ENCODE assay signal across 8 cellular contexts in the genomic region with DNA sequence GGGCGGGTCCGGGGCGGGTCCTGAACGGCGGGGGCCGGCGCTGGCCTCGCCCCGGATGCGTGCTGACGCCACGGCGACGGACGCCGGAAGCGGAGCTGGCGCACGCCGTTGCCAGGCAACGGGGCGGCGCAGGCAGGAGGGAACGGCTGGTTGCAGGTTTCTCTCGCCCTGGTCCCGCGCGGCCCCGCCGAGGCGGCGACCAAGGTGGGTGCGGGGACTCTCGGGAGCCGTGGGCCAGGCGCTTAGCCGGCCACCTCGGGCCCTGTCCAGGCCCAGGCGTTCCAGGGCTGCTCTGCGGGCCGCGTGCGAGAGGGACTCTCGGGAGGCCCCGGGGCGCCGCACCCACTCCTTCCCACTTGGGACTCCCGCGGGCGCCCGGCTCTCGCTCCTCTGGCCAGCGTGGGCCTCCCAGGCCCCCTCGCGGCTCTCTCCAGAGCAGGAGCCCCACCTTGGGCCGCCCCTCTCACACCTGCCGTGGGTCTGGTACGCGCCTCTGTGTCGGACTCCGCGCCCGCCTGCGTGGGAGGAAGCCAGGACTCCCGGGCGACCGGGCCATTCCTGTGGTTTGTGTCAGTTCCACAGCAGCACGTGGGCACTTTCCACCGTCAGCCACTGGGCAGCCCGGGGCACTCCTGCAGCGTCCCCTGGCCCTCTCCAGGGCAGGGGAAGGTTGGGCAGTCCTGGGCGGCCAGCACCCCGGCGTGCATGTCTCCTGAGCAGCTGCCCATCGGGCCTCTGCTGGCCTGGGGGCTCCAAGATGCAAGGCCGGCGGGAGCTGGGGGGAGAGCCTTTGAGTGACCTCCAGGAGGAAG. TPM values are rescaled to one million over a fixed set of nuclear protein-coding genes. Genes with fewer than 3 reads are reported as not detected.
DNase-seq lines count a peak whose midpoint lies in the region; ATAC-seq, FAIRE-seq and TF ChIP-seq lines count a peak whose summit lies in the region.

A gene (plus strand): TSS at position 114 of the 812 bp plus-strand sequence. CDS start 644 bp downstream, at position 758.

- H4K91ac ChIP-seq in H1 (replicated peaks; ENCODE audit: insufficient read length, low read length), result peak within 1 kb of the TSS; percentile 65

- peaks cover 0 to 3% of the 10 kb centered on the region in 2 experiments; a peak in 1 of 4 replicates for H3K9me3 ChIP-seq in H1 (ENCODE audit: insufficient read depth in 2 of 2, low read depth in 1 of 2, low read length in 1 of 2)

- 0 out of 2 replicates have a peak within 1 kb of the TSS, but pooled peaks have one; percentile 14 for H2BK12ac ChIP-seq in H1 (ENCODE audit: low read depth, low read length)

- no peak for FAIRE-seq in H1 (lab: Jason Lieb, UNC)

- no peak within 1 kb of the TSS for H4K5ac ChIP-seq in H1 (ENCODE audit: insufficient read length, low read depth, low read length)
- H4K5ac ChIP-seq in mesendoderm (ENCODE audit: low read length), result no peak within 1 kb of the TSS

- H3K27me3 ChIP-seq in H1 (replicated peaks in 1 of 4; ENCODE audit: control insufficient read depth in 3 of 4, extremely low read depth in 1 of 4, insufficient read depth in 3 of 4, low read length in 3 of 4) (peaks cover 0 to 4% (median under 1%) of the 10 kb centered on the region in 4 experiments; a peak in 3 of 7 replicates), mesendoderm (ENCODE audit: insufficient read depth, low read length, poor library complexity) (no peaks in the 10 kb centered on the region)

- H2AFZ ChIP-seq in H1 (ENCODE audit: low read length), result no peak within 1 kb of the TSS

- H3K4me1 Mint-ChIP-seq in activated CD8-positive, alpha-beta T cell treated with anti-CD3 and anti-CD28 coated beads for 36 hours (ENCODE audit: low read depth), result peaks cover 3% of the 10 kb centered on the region

- H3K36me3 ChIP-seq in H1 (ENCODE audit: control insufficient read depth in 2 of 4, insufficient read depth in 4 of 4, low read length in 3 of 4) (no peaks in the 10 kb centered on the region), mesendoderm (ENCODE audit: control insufficient read depth, insufficient read depth, low read length) (no peaks in the 10 kb centered on the region)

- H2BK15ac ChIP-seq in H1 (ENCODE audit: low read length), result no peak within 1 kb of the TSS
- no peak within 1 kb of the TSS for H2BK15ac ChIP-seq in mesendoderm (replicated peaks; ENCODE audit: low read depth)

- no peak for TF ChIP-seq RAD21 in H1 (IDR thresholded peaks at IDR 0.05 in 1 of 2, conservative IDR thresholded peaks at IDR 0.05 in 1 of 2; ENCODE audit: low read depth in 2 of 2, low read length in 2 of 2)

- intact Hi-C loops in activated CD8-positive, alpha-beta T cell treated with anti-CD3 and anti-CD28 coated beads for 36 hours (cut with micrococcal nuclease), result no loop called here

- H3K56ac ChIP-seq in H1 (replicated peaks; ENCODE audit: insufficient read length, low read depth, low read length) (no peak within 1 kb of the TSS), mesendoderm (ENCODE audit: low read length) (peak within 1 kb of the TSS; percentile 85)

- H3K23me2 ChIP-seq in H1 (ENCODE audit: low read depth, low read length), result peaks cover 4% of the 10 kb centered on the region; the same call in 1 of the 2 replicates

- no peaks in the 10 kb centered on the region for H3K36me3 Mint-ChIP-seq in activated CD8-positive, alpha-beta T cell treated with anti-CD3 and anti-CD28 coated beads for 36 hours (ENCODE audit: low read depth)

- H2BK120ac ChIP-seq in H1 (replicated peaks; ENCODE audit: low read depth, low read length) (no peak within 1 kb of the TSS), mesendoderm (ENCODE audit: low read depth, low read length) (no peak within 1 kb of the TSS)

- H4K8ac ChIP-seq in H1 (ENCODE audit: extremely low read depth, insufficient read depth, low read length) (peak within 1 kb of the TSS; percentile 87), mesendoderm (ENCODE audit: low read depth, low read length) (no peak within 1 kb of the TSS)

- TF ChIP-seq CTCF in C4-2B (conservative IDR thresholded peaks at IDR 0.05) (no peak), H1 (IDR thresholded peaks at IDR 0.05; ENCODE audit: control extremely low read depth in 1 of 3, insufficient read depth in 1 of 3, low read depth in 1 of 3, low read length in 3 of 3) (no peak)
- TF ChIP-seq CTCF in activated CD8-positive, alpha-beta T cell treated with anti-CD3 and anti-CD28 coated beads for 36 hours (IDR thresholded peaks at IDR 0.05), result no peak

- peak within 1 kb of the TSS; percentile 52 to 78 (median 56) for H3K4me3 ChIP-seq in H1 (ENCODE audit: extremely low read depth in 1 of 4, insufficient read depth in 2 of 4, low read depth in 3 of 4, low read length in 4 of 4)
- H3K4me3 ChIP-seq in mesendoderm (ENCODE audit: low read length), result peak within 1 kb of the TSS; percentile 51

- H3K14ac ChIP-seq in H1 (ENCODE audit: insufficient read length), result no peak within 1 kb of the TSS

- DNase-seq in GM19240 (ENCODE audit: insufficient read length, low spot score) (peak; percentile 100), NCI-H774 (lab: John Stamatoyannopoulos, UW) (peak; percentile 92), H1 (ENCODE audit: low read depth in 1 of 2, low spot score in 2 of 2) (peak in 1 of 2 experiments; percentile 84), mesendoderm (peak; percentile 91)
- DNase-seq in activated CD8-positive, alpha-beta T cell treated with anti-CD3 and anti-CD28 coated beads for 36 hours, result peak; percentile 85
- peak; percentile 74 for DNase-seq in stimulated activated CD8-positive, alpha-beta memory T cell treated with anti-CD3 and anti-CD28 coated beads, Interleukin-12 subunit alpha, Interleukin-12 subunit beta, amount 100 ng/mL, for 24 hours (ENCODE audit: extremely low read depth)

- peaks cover 0 to 7% (median 2%) of the 10 kb centered on the region in 4 experiments; a peak in 4 of 7 replicates for H3K4me1 ChIP-seq in H1 (replicated peaks in 1 of 4; ENCODE audit: control insufficient read depth in 3 of 4, insufficient read depth in 4 of 4, low read length in 3 of 4)
- H3K4me1 ChIP-seq in mesendoderm (ENCODE audit: control insufficient read depth, low read depth, low read length), result no peaks in the 10 kb centered on the region

- TF ChIP-seq EP300 in H1 (IDR thresholded peaks at IDR 0.05; ENCODE audit: borderline replicate concordance in 1 of 2, low read depth in 2 of 2, low read length in 2 of 2), result no peak

- H3K79me1 ChIP-seq in H1 (ENCODE audit: low read depth, low read length) (no peaks in the 10 kb centered on the region), mesendoderm (ENCODE audit: low read length) (no peaks in the 10 kb centered on the region)

- H3K23ac ChIP-seq in H1 (ENCODE audit: insufficient read length), result no peak within 1 kb of the TSS
- peak within 1 kb of the TSS; percentile 74 for H3K23ac ChIP-seq in mesendoderm (ENCODE audit: low read length)

- H3K4me3 Mint-ChIP-seq in activated CD8-positive, alpha-beta T cell treated with anti-CD3 and anti-CD28 coated beads for 36 hours, result peak within 1 kb of the TSS; percentile 67

- H3K9me3 Mint-ChIP-seq in activated CD8-positive, alpha-beta T cell treated with anti-CD3 and anti-CD28 coated beads for 36 hours, result no peaks in the 10 kb centered on the region

- CTCF ChIA-PET in activated CD8-positive, alpha-beta T cell treated with anti-CD3 and anti-CD28 coated beads for 36 hours (lab: Charles Lee), result interaction anchor here (1.0 to 3.6 kb wide), 5 partner anchors 8 to 90 kb away, joined by 3 to 30 read pairs (median 5); no protein-coding TSS in a partner anchor
- CTCF ChIA-PET in H1 (lab: Charles Lee; ENCODE audit: partially characterized antibody), result interaction anchor here (1.1 to 2.6 kb wide), 4 partner anchors 10 to 60 kb away, joined by 3 to 16 read pairs (median 4); no protein-coding TSS in a partner anchor

- 0 out of 2 replicates have a peak within 1 kb of the TSS, but pooled peaks have one; percentile 53 for H2AK5ac ChIP-seq in H1 (ENCODE audit: low read depth, low read length)
- H2AK5ac ChIP-seq in mesendoderm (ENCODE audit: low read length), result no peak within 1 kb of the TSS

- H3K9ac ChIP-seq in H1 (replicated peaks in 1 of 4; ENCODE audit: extremely low read depth in 1 of 4, low read depth in 3 of 4, low read length in 3 of 4) (peak within 1 kb of the TSS in 3 of 4 experiments; percentile 8 to 44 (median 20); a peak in 4 of 7 replicates), mesendoderm (ENCODE audit: low read length) (peak within 1 kb of the TSS; percentile 71)

- H2BK5ac ChIP-seq in H1 (ENCODE audit: low read depth, low read length) (no peak within 1 kb of the TSS), mesendoderm (ENCODE audit: low read length) (no peak within 1 kb of the TSS)

- H2BK20ac ChIP-seq in H1 (ENCODE audit: low read length), result no peak within 1 kb of the TSS

- H3K4ac ChIP-seq in H1 (replicated peaks; ENCODE audit: insufficient read length, low read depth, low read length), result no peak within 1 kb of the TSS
- no peak within 1 kb of the TSS for H3K4ac ChIP-seq in mesendoderm (ENCODE audit: low read depth, low read length)

- H3K27ac Mint-ChIP-seq in activated CD8-positive, alpha-beta T cell treated with anti-CD3 and anti-CD28 coated beads for 36 hours, result peak within 1 kb of the TSS; percentile 59

- TF ChIP-seq POLR2A in H1 (IDR thresholded peaks at IDR 0.05; ENCODE audit: control extremely low read depth in 1 of 2, low read depth in 2 of 2, low read length in 2 of 2), result no peak

- peak; percentile 86 for ATAC-seq in HG03442 (IDR thresholded peaks at IDR 0.05; ENCODE audit: unreplicated experiment)
- peak; percentile 98 for ATAC-seq in activated CD8-positive, alpha-beta T cell treated with anti-CD3 and anti-CD28 coated beads for 36 hours

- H3K27ac ChIP-seq in C4-2B (peak within 1 kb of the TSS; percentile 66), H1 (ENCODE audit: low read depth, low read length) (no peak within 1 kb of the TSS), mesendoderm (ENCODE audit: low read depth, low read length) (no peak within 1 kb of the TSS)

- POLR2A ChIA-PET in activated CD8-positive, alpha-beta T cell treated with anti-CD3 and anti-CD28 coated beads for 36 hours (lab: Charles Lee), result interaction anchor here (1.0 to 3.0 kb wide), 2 partner anchors 34 to 296 kb away, joined by 3 to 24 read pairs; a partner anchor contains a TSS
- POLR2A ChIA-PET in H1 (lab: Charles Lee; ENCODE audit: partially characterized antibody), result interaction anchor here (1.0 to 2.1 kb wide), 3 partner anchors 21 to 73 kb away, joined by 3 to 4 read pairs (median 4); a partner anchor contains a TSS

- no peaks in the 10 kb centered on the region for H3K27me3 Mint-ChIP-seq in activated CD8-positive, alpha-beta T cell treated with anti-CD3 and anti-CD28 coated beads for 36 hours

- peaks cover 3 to 4% of the 10 kb centered on the region in 2 experiments for H4K20me1 ChIP-seq in H1 (replicated peaks in 1 of 2; ENCODE audit: control insufficient read depth in 1 of 2, insufficient read depth in 2 of 2, low read length in 2 of 2)

- H3K79me2 ChIP-seq in H1 (ENCODE audit: control insufficient read depth in 1 of 2, insufficient read depth in 2 of 2, low read length in 2 of 2) (no peaks in the 10 kb centered on the region), mesendoderm (ENCODE audit: control insufficient read depth, insufficient read depth, low read length) (no peaks in the 10 kb centered on the region)

- H3K4me2 ChIP-seq in H1 (ENCODE audit: insufficient read depth in 1 of 2, low read depth in 2 of 2, low read length in 2 of 2) (peak within 1 kb of the TSS; percentile 74 to 77), mesendoderm (ENCODE audit: low read length) (peak within 1 kb of the TSS; percentile 74)

- 15% methylated on average over 38 of the region's 77 CpGs; no CpG with 5 or more reads in 1 of the 2 experiments for WGBS in H1 (ENCODE audit: extremely low coverage in 1 of 2, insufficient coverage in 1 of 2, insufficient read length in 1 of 2, insufficient replicate concordance in 2 of 2, low coverage in 1 of 2, low lambda C conversion rate in 2 of 2, missing lambda C conversion rate in 1 of 2), 2 experiments
- WGBS in mesendoderm (ENCODE audit: extremely low coverage, insufficient coverage, low lambda C conversion rate), result no CpG with 5 or more reads among the region's 77 CpGs

- peak within 1 kb of the TSS; percentile 32 for H3K18ac ChIP-seq in H1 (ENCODE audit: extremely low read depth, low read length)
- no peak within 1 kb of the TSS for H3K18ac ChIP-seq in mesendoderm (ENCODE audit: low read length)

RNA-seq across cellular contexts. Expression of the gene that starts here (rescaled TPM):
- under 1 TPM; 0.47 to 0.67 TPM for total RNA-seq in activated CD8-positive, alpha-beta T cell treated with anti-CD3 and anti-CD28 coated beads for 36 hours
- total RNA-seq in H1 (2021; fragmentation: NEBNext Ultra II Directional; extraction: Animal tissue kit (Norgen Biotek cat#: 25700)), result 2.1 and 2.4 TPM in 2 replicates
- polyA plus RNA-seq in H1 (2011; rRNA removed), result 1.6 and 2.3 TPM in 2 replicates
- 3.1 TPM for polyA plus RNA-seq in H1 (2011; cell fraction: cytosol; rRNA removed)
- 4.8 TPM for polyA plus RNA-seq in H1 (2011; cell fraction: nucleus; rRNA removed)
- polyA plus RNA-seq in H1 (2012, experiment 1 of 2), result 2.8 to 3.4 TPM (median 3.1 TPM) in 4 replicates
- 2.1 TPM for polyA plus RNA-seq in H1 (2012, experiment 2 of 2)
- 2.3 TPM for polyA plus RNA-seq in H1 (2013, experiment 1 of 2)
- 2.6 TPM for polyA plus RNA-seq in H1 (2013, experiment 2 of 2)
- polyA minus RNA-seq in H1 (2011; rRNA and poly(A)+ RNA removed), result 1.8 TPM in 2 replicates
- 3.2 TPM for polyA minus RNA-seq in H1 (2011; cell fraction: cytosol; rRNA and poly(A)+ RNA removed)
- 2.4 TPM for polyA minus RNA-seq in H1 (2011; cell fraction: nucleus; rRNA and poly(A)+ RNA removed)
- polyA plus RNA-seq in mesendoderm (2013, experiment 1 of 2), result 1.2 TPM
- polyA plus RNA-seq in mesendoderm (2013, experiment 2 of 2), result 1.6 TPM

Comparison
In these comparisons a context has a peak if more than half of its experiments do, and no peak if none do; other contexts are left out.
1. Peak in DNase-seq and ATAC-seq in activated CD8-positive, alpha-beta T cell treated with anti-CD3 and anti-CD28 coated beads for 36 hours; RNA of the gene not detected or under 1 TPM.